ENCODE assay signal across 22 cellular contexts in the genomic region with DNA sequence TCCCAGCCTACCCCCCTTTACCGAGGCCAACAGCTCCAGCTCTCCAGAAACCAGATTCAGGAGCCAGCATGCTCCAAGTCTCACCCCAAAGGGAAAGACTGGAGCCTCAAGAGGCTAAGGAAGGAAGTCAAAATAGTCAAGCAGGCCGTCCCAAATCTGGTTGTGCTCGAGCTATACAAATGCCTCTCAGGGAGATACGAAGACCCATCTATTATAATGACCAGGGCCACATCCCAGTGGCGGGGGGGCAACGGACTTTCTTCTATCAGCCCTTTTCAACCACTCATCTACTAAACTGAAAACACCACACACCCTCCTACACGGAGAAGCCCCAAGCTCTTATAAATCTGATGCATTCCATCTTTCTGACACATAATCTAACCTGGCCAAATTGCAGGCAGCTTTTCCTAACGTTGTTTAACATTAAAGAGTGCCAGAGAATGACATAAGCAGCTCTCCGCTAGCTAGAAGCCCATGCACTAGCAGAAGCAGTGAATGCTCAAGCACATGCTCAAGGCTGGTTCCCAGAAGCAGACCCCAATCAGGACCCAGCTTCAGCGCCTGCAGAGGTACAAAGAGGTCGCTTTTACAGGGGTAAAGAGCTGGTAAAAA.
DNase-seq lines count a peak whose midpoint lies in the region; ATAC-seq and TF ChIP-seq lines count a peak whose summit lies in the region.
"Had no signal": no experiment of that assay in that cellular context is flagged by ENCODE, and none has a peak within 500 bp of the region (broad histone marks: within the 10 kb centered on the region; RNA-seq: fewer than 3 reads in every experiment).

No MANE protein-coding gene starts in this region.

- H3K79me2 ChIP-seq in mesendoderm (ENCODE audit: control insufficient read depth, insufficient read depth, low read length): no peaks in the 10 kb centered on the region

- no peak for TF ChIP-seq POLR2A in sigmoid colon (IDR thresholded peaks at IDR 0.05)

- H3K27me3 Mint-ChIP-seq in activated naive CD4-positive, alpha-beta T cell treated with anti-CD3 and anti-CD28 coated beads, Interleukin-2, amount 10 ng/mL, durations not matched to agents 7 days and 5 days: no peaks in the 10 kb centered on the region
- H3K27me3 Mint-ChIP-seq: CD4-positive, alpha-beta memory T cell had no signal

- H3K4ac ChIP-seq in mesendoderm (ENCODE audit: low read depth, low read length): no peak overlapping the region

- no peak overlapping the region for H2AK5ac ChIP-seq in mesendoderm (ENCODE audit: low read length)

- CTCF ChIA-PET in activated naive CD4-positive, alpha-beta T cell treated with anti-CD3 and anti-CD28 coated beads, Interleukin-2, amount 10 ng/mL, durations not matched to agents 7 days and 5 days (lab: Charles Lee): interaction anchor here (0.6 kb wide), 1 partner anchor 1056 kb away, joined by 3 read pairs; no protein-coding TSS in a partner anchor

- H3K4me3 ChIP-seq in right cardiac atrium (ENCODE audit: low read length): no peak overlapping the region
- H3K4me3 ChIP-seq in right atrium auricular region: peak overlapping the region in 1 of 2 donors; percentile 26
- peak overlapping the region; percentile 16 for H3K4me3 ChIP-seq in mesendoderm (ENCODE audit: low read length)
- H3K4me3 ChIP-seq in sigmoid colon: peak overlapping the region in 3 of 4 donors; percentile 8 to 33 (median 27)
- H3K4me3 ChIP-seq: A549, BLaER1 had no signal

- H3K9me3 ChIP-seq in right cardiac atrium (ENCODE audit: control insufficient read depth, low read length): no peaks in the 10 kb centered on the region
- no peaks in the 10 kb centered on the region for H3K9me3 ChIP-seq in right atrium auricular region
- H3K9me3 ChIP-seq in sigmoid colon: peaks cover 0 to 5% (median 0%) of the 10 kb centered on the region in 4 donors

- H2BK120ac ChIP-seq in mesendoderm (ENCODE audit: low read depth, low read length): no peak overlapping the region

- H3K36me3 ChIP-seq in right atrium auricular region: no peaks in the 10 kb centered on the region
- no peaks in the 10 kb centered on the region for H3K36me3 ChIP-seq in mesendoderm (ENCODE audit: control insufficient read depth, insufficient read depth, low read length)
- H3K36me3 ChIP-seq in sigmoid colon: no peaks in the 10 kb centered on the region
- H3K36me3 ChIP-seq: BLaER1 had no signal

- no peak overlapping the region for H2BK5ac ChIP-seq in mesendoderm (ENCODE audit: low read length)

- no peak overlapping the region for H3K56ac ChIP-seq in mesendoderm (ENCODE audit: low read length)

- H3K4me1 Mint-ChIP-seq in activated naive CD4-positive, alpha-beta T cell treated with anti-CD3 and anti-CD28 coated beads, Interleukin-2, amount 10 ng/mL, durations not matched to agents 7 days and 5 days: no peaks in the 10 kb centered on the region

- H4K8ac ChIP-seq in mesendoderm (ENCODE audit: low read depth, low read length): no peak overlapping the region

- ATAC-seq in right cardiac atrium: peak; percentile 61 to 66
- ATAC-seq in HG03135 (IDR thresholded peaks at IDR 0.05; ENCODE audit: unreplicated experiment): no peak
- ATAC-seq: A549, HepG2 had no signal

- H3K36me3 Mint-ChIP-seq in activated naive CD4-positive, alpha-beta T cell treated with anti-CD3 and anti-CD28 coated beads, Interleukin-2, amount 10 ng/mL, durations not matched to agents 7 days and 5 days: no peaks in the 10 kb centered on the region

- no peaks in the 10 kb centered on the region for H3K79me1 ChIP-seq in mesendoderm (ENCODE audit: low read length)

- H3K9ac ChIP-seq in mesendoderm (ENCODE audit: low read length): no peak overlapping the region
- H3K9ac ChIP-seq: BLaER1 had no signal

- H3K18ac ChIP-seq in mesendoderm (ENCODE audit: low read length): no peak overlapping the region

- intact Hi-C loops in right cardiac atrium (cut with DNase I) (no loop called here), sigmoid colon (cut with DNase I) (no loop called here)

- TF ChIP-seq EP300 in sigmoid colon (IDR thresholded peaks at IDR 0.05): no peak

- H3K23ac ChIP-seq in mesendoderm (ENCODE audit: low read length): no peak overlapping the region

- no peak overlapping the region for H3K27ac Mint-ChIP-seq in activated naive CD4-positive, alpha-beta T cell treated with anti-CD3 and anti-CD28 coated beads, Interleukin-2, amount 10 ng/mL, durations not matched to agents 7 days and 5 days
- H3K27ac Mint-ChIP-seq: CD4-positive, alpha-beta memory T cell had no signal

- H2BK15ac ChIP-seq in mesendoderm (replicated peaks; ENCODE audit: low read depth): no peak overlapping the region

- H3K27me3 ChIP-seq in right cardiac atrium (ENCODE audit: control insufficient read depth, insufficient read depth) (no peaks in the 10 kb centered on the region), right atrium auricular region (no peaks in the 10 kb centered on the region), mesendoderm (ENCODE audit: insufficient read depth, low read length, poor library complexity) (no peaks in the 10 kb centered on the region), sigmoid colon (no peaks in the 10 kb centered on the region)
- H3K27me3 ChIP-seq: BLaER1 had no signal

- DNase-seq in right cardiac atrium (no peak), right atrium auricular region (ENCODE audit: low spot score) (no peak), mesendoderm (no peak), sigmoid colon (no peak), HPDE6-E6E7 (ENCODE audit: extremely low spot score) (no peak)
- no peak for DNase-seq in activated naive CD4-positive, alpha-beta T cell treated with anti-CD3 and anti-CD28 coated beads, Interleukin-2, amount 10 ng/mL, durations not matched to agents 7 days and 5 days
- DNase-seq: CD4-positive, alpha-beta memory T cell; GF-D8; GOT3; KBM-7; MV-4-11; NCI-H1417 treated with DMSO at 0.1 percent for 48 hours; NCI-H187 treated with DMSO at 0.1 percent for 48 hours; NCI-H2227 treated with DMSO at 0.1 percent for 48 hours; NCI-H510A treated with DMSO at 0.1 percent for 48 hours; NCI-H774; OCI-M1; SIG-M5 had no signal

- WGBS in right cardiac atrium: 20% methylated on average over 11 of the region's 11 CpGs
- WGBS in mesendoderm (ENCODE audit: extremely low coverage, insufficient coverage, low lambda C conversion rate): no CpG with 5 or more reads among the region's 11 CpGs
- 39 to 45% methylated on average over 11 of the region's 11 CpGs for WGBS in sigmoid colon, 2 donors

- no peak overlapping the region for H3K4me2 ChIP-seq in mesendoderm (ENCODE audit: low read length)
- H3K4me2 ChIP-seq: A549, BLaER1 had no signal

- TF ChIP-seq CTCF in right atrium auricular region (IDR thresholded peaks at IDR 0.05): no peak
- no peak for TF ChIP-seq CTCF in sigmoid colon (IDR thresholded peaks at IDR 0.05)

- no peak overlapping the region for H4K5ac ChIP-seq in mesendoderm (ENCODE audit: low read length)

- peaks cover 46% of the 10 kb centered on the region for H3K9me3 Mint-ChIP-seq in activated naive CD4-positive, alpha-beta T cell treated with anti-CD3 and anti-CD28 coated beads, Interleukin-2, amount 10 ng/mL, durations not matched to agents 7 days and 5 days

- H3K4me1 ChIP-seq in right cardiac atrium (ENCODE audit: control insufficient read depth, insufficient read depth, low read length) (no peaks in the 10 kb centered on the region), right atrium auricular region (peaks cover 0 to 3% of the 10 kb centered on the region in 2 donors), mesendoderm (ENCODE audit: control insufficient read depth, low read depth, low read length) (no peaks in the 10 kb centered on the region), sigmoid colon (peaks cover 0 to 26% (median 7%) of the 10 kb centered on the region in 4 donors)
- H3K4me1 ChIP-seq: A549, BLaER1 had no signal

- H3K27ac ChIP-seq in right cardiac atrium (ENCODE audit: low read length) (no peak overlapping the region), right atrium auricular region (peak overlapping the region in 1 of 2 donors; percentile 48), mesendoderm (ENCODE audit: low read depth, low read length) (no peak overlapping the region), sigmoid colon (peak overlapping the region in 3 of 4 donors; percentile 54 to 79 (median 64))
- H3K27ac ChIP-seq: A549, BLaER1 had no signal

- no peak overlapping the region for H3K4me3 Mint-ChIP-seq in activated naive CD4-positive, alpha-beta T cell treated with anti-CD3 and anti-CD28 coated beads, Interleukin-2, amount 10 ng/mL, durations not matched to agents 7 days and 5 days
- H3K4me3 Mint-ChIP-seq: CD4-positive, alpha-beta memory T cell had no signal

Comparison
In these comparisons a context has a peak if more than half of its experiments do, and no peak if none do; other contexts are left out.
1. H3K27ac ChIP-seq: peak in sigmoid colon (3 of 4); none in right cardiac atrium (single experiment) and mesendoderm (single experiment).